ENCODE assay signal across 26 cellular contexts in the genomic region with DNA sequence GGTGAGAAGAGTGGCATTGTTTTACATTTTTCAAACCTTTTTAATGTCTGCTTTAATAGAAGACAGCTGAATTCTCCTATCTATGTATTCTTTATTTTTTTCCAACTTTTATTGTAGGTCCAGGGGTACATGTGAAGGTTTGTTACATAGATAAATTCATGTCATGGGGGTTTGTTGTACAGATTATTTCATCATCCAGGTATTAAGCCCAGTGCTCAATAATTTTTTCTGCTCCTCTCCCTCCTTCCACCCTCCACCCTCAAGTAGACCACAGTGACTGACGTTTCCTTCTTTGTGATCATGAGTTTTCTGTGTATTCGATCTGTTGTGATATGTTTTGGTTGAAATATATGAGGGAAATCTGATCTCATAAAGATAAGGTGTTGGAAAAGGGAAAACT. TPM values are rescaled to one million over a fixed set of nuclear protein-coding genes. Genes with fewer than 3 reads are reported as not detected.
A peak's percentile ranks its signal among the peaks of the same experiment; 100 is the strongest.
DNase-seq lines count a peak whose midpoint lies in the region; ATAC-seq and TF ChIP-seq lines count a peak whose summit lies in the region.
"Had no signal": no experiment of that assay in that cellular context is flagged by ENCODE, and none has a peak within 500 bp of the region (broad histone marks: within the 10 kb centered on the region; RNA-seq: fewer than 3 reads in every experiment).

No MANE protein-coding gene starts in this region.

- TF ChIP-seq CTCF in HEK293 (tag by site-specific recombination; IDR thresholded peaks at IDR 0.05): no peak
- no peak for TF ChIP-seq CTCF in nephron (IDR thresholded peaks at IDR 0.05; ENCODE audit: unreplicated experiment in 3 of 3)

- H3K4me1 Mint-ChIP-seq in activated CD4-positive, alpha-beta T cell treated with anti-CD3 and anti-CD28 coated beads, Interleukin-2, amount 10 ng/mL, durations not matched to agents 24 days and 14 days: peaks cover 28% of the 10 kb centered on the region
- peaks cover 44% of the 10 kb centered on the region for H3K4me1 Mint-ChIP-seq in activated naive CD8-positive, alpha-beta T cell treated with anti-CD3 and anti-CD28 coated beads for 36 hours
- H3K4me1 Mint-ChIP-seq in nephron: peaks cover 21% of the 10 kb centered on the region

- peaks cover 0 to 3% of the 10 kb centered on the region in 2 experiments; a peak in 1 of 3 replicates for H3K36me3 ChIP-seq in HEK293 (ENCODE audit: control insufficient read depth in 2 of 2, insufficient read depth in 1 of 2, low read length in 2 of 2)
- H3K36me3 ChIP-seq: BLaER1, esophagus squamous epithelium, left ventricle myocardium inferior, ovary, stomach had no signal

- H3K27me3 Mint-ChIP-seq in activated CD4-positive, alpha-beta T cell treated with anti-CD3 and anti-CD28 coated beads, Interleukin-2, amount 10 ng/mL, durations not matched to agents 24 days and 14 days: no peaks in the 10 kb centered on the region
- H3K27me3 Mint-ChIP-seq in activated naive CD8-positive, alpha-beta T cell treated with anti-CD3 and anti-CD28 coated beads for 36 hours: no peaks in the 10 kb centered on the region
- H3K27me3 Mint-ChIP-seq in nephron (ENCODE audit: low read depth): no peaks in the 10 kb centered on the region

- no peak overlapping the region for H3K27ac Mint-ChIP-seq in activated CD4-positive, alpha-beta T cell treated with anti-CD3 and anti-CD28 coated beads, Interleukin-2, amount 10 ng/mL, durations not matched to agents 24 days and 14 days
- peak overlapping the region; percentile 61 for H3K27ac Mint-ChIP-seq in activated naive CD8-positive, alpha-beta T cell treated with anti-CD3 and anti-CD28 coated beads for 36 hours
- H3K27ac Mint-ChIP-seq in nephron: peak overlapping the region in 2 of 3 experiments; percentile 38 to 39
- H3K27ac Mint-ChIP-seq: T-helper 1 cell treated with Interleukin-12 subunit alpha and Interleukin-12 subunit beta and Interleukin-4 antibody, amounts not matched to agents 30 μg/mL and 1 μg/mL, for 36 hours; WTC11 had no signal

- ATAC-seq in GM21360 (IDR thresholded peaks at IDR 0.05; ENCODE audit: unreplicated experiment) (no peak), HG02798 (IDR thresholded peaks at IDR 0.05; ENCODE audit: poor library complexity, unreplicated experiment) (no peak)
- ATAC-seq: WTC11 had no signal

- H3K36me3 Mint-ChIP-seq in activated CD4-positive, alpha-beta T cell treated with anti-CD3 and anti-CD28 coated beads, Interleukin-2, amount 10 ng/mL, durations not matched to agents 24 days and 14 days (ENCODE audit: low read depth): peaks cover 6% of the 10 kb centered on the region
- H3K36me3 Mint-ChIP-seq in activated naive CD8-positive, alpha-beta T cell treated with anti-CD3 and anti-CD28 coated beads for 36 hours: peaks cover 10% of the 10 kb centered on the region
- peaks cover 4% of the 10 kb centered on the region for H3K36me3 Mint-ChIP-seq in nephron (ENCODE audit: low read depth)
- H3K36me3 Mint-ChIP-seq: WTC11 had no signal

- H3K4me3 ChIP-seq in HEK293 (ENCODE audit: low read depth, low read length): no peak overlapping the region
- H3K4me3 ChIP-seq: BLaER1, esophagus squamous epithelium, left ventricle myocardium inferior, ovary, stomach had no signal

- POLR2A ChIA-PET in HEK293 (lab: Yijun Ruan, JAX): no interaction called here

- peaks cover 9% of the 10 kb centered on the region for H3K4me1 ChIP-seq in HEK293 (ENCODE audit: control insufficient read depth, insufficient read depth, low read length)

- no peak for DNase-seq in activated CD4-positive, alpha-beta T cell treated with anti-CD3 and anti-CD28 coated beads, Interleukin-2, amount 10 ng/mL, durations not matched to agents 24 days and 14 days
- DNase-seq in activated CD4-positive, alpha-beta T cell treated with anti-CD3 and anti-CD28 coated beads, Interleukin-2, amount 50 U/mL, for 1 hour: no peak
- no peak for DNase-seq in activated naive CD8-positive, alpha-beta T cell treated with anti-CD3 and anti-CD28 coated beads for 36 hours
- DNase-seq in COR-L47 (lab: John Stamatoyannopoulos, UW): no peak
- DNase-seq: 8988T; activated gamma-delta T cell treated with Interleukin-2 at 50 U/mL for 16 hours; DMS153; effector CD8-positive, alpha-beta T cell; esophagus squamous epithelium; glutamatergic neuron; HCEC 1CT; left ventricle myocardium inferior; NCI-H1694; NCI-H69; OCI-M1; ovary; SHP77 treated with DMSO at 0.1 percent for 48 hours; stomach; trophoblast cell had no signal

- intact Hi-C loops in activated CD4-positive, alpha-beta T cell treated with anti-CD3 and anti-CD28 coated beads, Interleukin-2, amount 10 ng/mL, durations not matched to agents 24 days and 14 days (cut with micrococcal nuclease): loop anchor here (10.0 kb wide), 4 partner anchors 68 to 682 kb away; a partner anchor contains a TSS

- H3K9me3 ChIP-seq in HEK293 (ENCODE audit: control insufficient read depth, insufficient read depth, low read depth, low read length): no peaks in the 10 kb centered on the region
- H3K9me3 ChIP-seq: BLaER1, esophagus squamous epithelium, left ventricle myocardium inferior, ovary, stomach had no signal

- H3K9me3 Mint-ChIP-seq in activated CD4-positive, alpha-beta T cell treated with anti-CD3 and anti-CD28 coated beads, Interleukin-2, amount 10 ng/mL, durations not matched to agents 24 days and 14 days: no peaks in the 10 kb centered on the region
- H3K9me3 Mint-ChIP-seq in activated naive CD8-positive, alpha-beta T cell treated with anti-CD3 and anti-CD28 coated beads for 36 hours: no peaks in the 10 kb centered on the region
- no peaks in the 10 kb centered on the region for H3K9me3 Mint-ChIP-seq in nephron
- H3K9me3 Mint-ChIP-seq: T-helper 1 cell treated with Interleukin-12 subunit alpha and Interleukin-12 subunit beta and Interleukin-4 antibody, amounts not matched to agents 30 μg/mL and 1 μg/mL, for 36 hours; WTC11 had no signal

- no peak overlapping the region for H3K27ac ChIP-seq in HEK293 (ENCODE audit: extremely low read depth, low read depth, low read length)
- H3K27ac ChIP-seq: BLaER1, ovary had no signal

- peak overlapping the region; percentile 39 for H3K4me3 Mint-ChIP-seq in activated CD4-positive, alpha-beta T cell treated with anti-CD3 and anti-CD28 coated beads, Interleukin-2, amount 10 ng/mL, durations not matched to agents 24 days and 14 days
- peak overlapping the region; percentile 62 for H3K4me3 Mint-ChIP-seq in activated naive CD8-positive, alpha-beta T cell treated with anti-CD3 and anti-CD28 coated beads for 36 hours
- peak overlapping the region; percentile 37 to 62 (median 58) for H3K4me3 Mint-ChIP-seq in nephron
- H3K4me3 Mint-ChIP-seq: T-helper 1 cell treated with Interleukin-12 subunit alpha and Interleukin-12 subunit beta and Interleukin-4 antibody, amounts not matched to agents 30 μg/mL and 1 μg/mL, for 36 hours had no signal

- CTCF ChIA-PET in HEK293 (lab: Yijun Ruan, JAX): no interaction called here

TF ChIP-seq in HEK293, 187 proteins besides CTCF, POLR2A, EP300 and RAD21:
- TF ChIP-seq, protein P1, sequence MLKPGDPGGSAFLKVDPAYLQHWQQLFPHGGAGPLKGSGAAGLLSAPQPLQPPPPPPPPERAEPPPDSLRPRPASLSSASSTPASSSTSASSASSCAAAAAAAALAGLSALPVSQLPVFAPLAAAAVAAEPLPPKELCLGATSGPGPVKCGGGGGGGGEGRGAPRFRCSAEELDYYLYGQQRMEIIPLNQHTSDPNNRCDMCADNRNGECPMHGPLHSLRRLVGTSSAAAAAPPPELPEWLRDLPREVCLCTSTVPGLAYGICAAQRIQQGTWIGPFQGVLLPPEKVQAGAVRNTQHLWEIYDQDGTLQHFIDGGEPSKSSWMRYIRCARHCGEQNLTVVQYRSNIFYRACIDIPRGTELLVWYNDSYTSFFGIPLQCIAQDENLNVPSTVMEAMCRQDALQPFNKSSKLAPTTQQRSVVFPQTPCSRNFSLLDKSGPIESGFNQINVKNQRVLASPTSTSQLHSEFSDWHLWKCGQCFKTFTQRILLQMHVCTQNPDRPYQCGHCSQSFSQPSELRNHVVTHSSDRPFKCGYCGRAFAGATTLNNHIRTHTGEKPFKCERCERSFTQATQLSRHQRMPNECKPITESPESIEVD (tag by site-specific recombination; IDR thresholded peaks at IDR 0.05): peak; percentile 60; the same call in 1 of the 2 replicates
- TF ChIP-seq ZNF335 (tag by site-specific recombination; conservative IDR thresholded peaks at IDR 0.05) (peak; percentile 34; the same call in 1 of the 2 replicates), GFI1B (tag by site-specific recombination; IDR thresholded peaks at IDR 0.05) (no peak)

RNA-seq across cellular contexts. Expression of a gene that starts 1.7 kb away (rescaled TPM):
- total RNA-seq in activated CD4-positive, alpha-beta T cell treated with anti-CD3 and anti-CD28 coated beads, Interleukin-2, amount 10 ng/mL, durations not matched to agents 24 days and 14 days: 70.3 and 75.2 TPM in 2 replicates
- 10 to 100 TPM; 60.5 to 63.3 TPM for total RNA-seq in activated naive CD8-positive, alpha-beta T cell treated with anti-CD3 and anti-CD28 coated beads for 36 hours
